32 cellular contexts compared by ENCODE assay signal in the genomic region with DNA sequence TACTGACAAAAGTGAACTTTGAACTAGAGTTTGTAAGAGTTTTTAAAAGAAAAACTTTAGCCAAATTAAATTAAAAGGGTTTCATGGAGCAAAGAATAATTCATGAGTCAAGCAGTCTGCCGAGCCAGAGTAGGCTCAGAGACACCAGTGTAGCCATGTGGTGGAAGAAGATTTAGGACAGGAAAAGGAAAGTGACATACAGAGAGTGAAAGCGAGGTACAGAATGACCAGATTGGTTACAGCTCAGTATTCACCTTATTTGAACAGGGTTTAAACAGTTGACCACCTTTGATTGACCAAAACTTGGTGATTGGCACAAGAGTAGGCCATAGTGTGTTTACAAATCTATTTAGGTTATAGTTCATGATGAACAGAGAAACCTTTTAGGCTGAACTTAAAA.
"Had no signal": no experiment of that assay in that cellular context is flagged by ENCODE, and none has a peak within 500 bp of the region (broad histone marks: within the 10 kb centered on the region; RNA-seq: fewer than 3 reads in every experiment).

No MANE protein-coding gene starts in this region.

- H3K9me3 Mint-ChIP-seq: activated CD8-positive, alpha-beta T cell treated with anti-CD3 and anti-CD28 coated beads for 36 hours; activated naive CD8-positive, alpha-beta T cell treated with anti-CD3 and anti-CD28 coated beads, Interleukin-2, amount 10 ng/mL, durations not matched to agents 7 days and 5 days; activated T-helper 17 cell treated with anti-CD3 and anti-CD28 coated beads, Interleukin-2, amount 50 U/mL, for 72 hours; central memory CD8-positive, alpha-beta T cell had no signal

- H3K4me3 ChIP-seq: ascending aorta, cardiac muscle cell, MG63, PC-9 had no signal

- H3K27ac Mint-ChIP-seq: activated CD8-positive, alpha-beta T cell treated with anti-CD3 and anti-CD28 coated beads for 36 hours; activated naive CD8-positive, alpha-beta T cell treated with anti-CD3 and anti-CD28 coated beads, Interleukin-2, amount 10 ng/mL, durations not matched to agents 7 days and 5 days; activated T-cell treated with anti-CD3 and anti-CD28 coated beads, Interleukin-2, amount 50 U/mL, for 72 hours; activated T-helper 17 cell treated with anti-CD3 and anti-CD28 coated beads, Interleukin-2, amount 50 U/mL, for 72 hours had no signal

- H3K4me1 ChIP-seq: ascending aorta had no signal

- H3K36me3 ChIP-seq: ascending aorta, cardiac muscle cell, MG63, WERI-Rb-1 had no signal

- H3K27ac ChIP-seq: ascending aorta, cardiac muscle cell, PC-9, WERI-Rb-1 had no signal

- H2AFZ ChIP-seq: PC-9 had no signal

- H3K4me2 ChIP-seq: PC-9 had no signal

- H3K36me3 Mint-ChIP-seq: activated naive CD8-positive, alpha-beta T cell treated with anti-CD3 and anti-CD28 coated beads, Interleukin-2, amount 10 ng/mL, durations not matched to agents 7 days and 5 days had no signal

- DNase-seq: activated CD4-positive, alpha-beta T cell treated with anti-CD3 and anti-CD28 coated beads for 1 hour; activated CD4-positive, alpha-beta T cell treated with anti-CD3 and anti-CD28 coated beads for 48 hours; activated CD4-positive, CD25-positive, alpha-beta regulatory T cell; activated CD8-positive, alpha-beta T cell treated with anti-CD3 and anti-CD28 coated beads for 36 hours; activated effector memory CD4-positive, alpha-beta T cell treated with anti-CD3 and anti-CD28 coated beads, Interleukin-2, amount 50 U/mL, for 16 hours; activated naive CD4-positive, alpha-beta T cell; activated naive CD4-positive, alpha-beta T cell treated with anti-CD3 and anti-CD28 coated beads, Interleukin-2, amount 50 U/mL, for 16 hours; activated naive CD8-positive, alpha-beta T cell treated with anti-CD3 and anti-CD28 coated beads, Interleukin-2, amount 10 ng/mL, durations not matched to agents 7 days and 5 days; activated T-cell treated with anti-CD3 and anti-CD28 coated beads, Interleukin-2, amount 50 U/mL, for 1 hour; activated T-cell treated with anti-CD3 and anti-CD28 coated beads, Interleukin-2, amount 50 U/mL, for 72 hours; amygdala; MG63; NCI-H1092; NCI-H1436 treated with DMSO at 0.1 percent for 48 hours; NCI-H1694 treated with DMSO at 0.1 percent for 48 hours; NCI-H2029; NCI-H345; NCI-H510A; NCI-H526; NCI-H748 treated with DMSO at 0.1 percent for 48 hours; NK-92 treated with Interleukin-12 subunit alpha and Interleukin-12 subunit beta, amount 100 ng/mL, for 24 hours; PC-9; Right ventricle myocardium superior; SW 1271; T-helper 1 cell; T-helper 2 cell; T-helper 9 cell; WERI-Rb-1 had no signal

- H3K9me3 ChIP-seq: ascending aorta, MG63 had no signal

- ATAC-seq: activated CD8-positive, alpha-beta T cell treated with anti-CD3 and anti-CD28 coated beads for 36 hours; activated T-cell treated with anti-CD3 and anti-CD28 coated beads, Interleukin-2, amount 50 U/mL, for 72 hours; activated T-helper 17 cell treated with anti-CD3 and anti-CD28 coated beads, Interleukin-2, amount 50 U/mL, for 72 hours had no signal

- H3K27me3 ChIP-seq: ascending aorta, cardiac muscle cell, MG63 had no signal
